In genomic region chr3:135190658-135191057, GRCh38 we compare ENCODE assay signal across 38 cellular contexts.
"Had no signal": no experiment of that assay in that cellular context is flagged by ENCODE, and none has a peak within 500 bp of the region (broad histone marks: within the 10 kb centered on the region; RNA-seq: fewer than 3 reads in every experiment).

No MANE protein-coding gene starts in this region.

- H3K9me3 ChIP-seq: ascending aorta had no signal

- DNase-seq: activated B cell treated with CpG ODN at 0.5 μM for 24 hours; activated CD4-positive, alpha-beta memory T cell treated with anti-CD3 and anti-CD28 coated beads for 36 hours; activated CD4-positive, alpha-beta T cell treated with anti-CD3 and anti-CD28 coated beads for 4 hours; activated CD4-positive, alpha-beta T cell treated with anti-CD3 and anti-CD28 coated beads, Interleukin-2, amount 10 ng/mL, durations not matched to agents 24 days and 14 days; activated CD4-positive, alpha-beta T cell treated with anti-CD3 and anti-CD28 coated beads, Interleukin-2, amount 50 U/mL, for 1 hour; activated CD4-positive, alpha-beta T cell treated with anti-CD3 and anti-CD28 coated beads, Interleukin-2, amount 50 U/mL, for 4 hours; activated CD4-positive, CD25-positive, alpha-beta regulatory T cell treated with anti-CD3 and anti-CD28 coated beads, Interleukin-2, amount 50 U/mL, for 72 hours; activated CD8-positive, alpha-beta memory T cell treated with anti-CD3 and anti-CD28 coated beads, Interleukin-2, amount 50 U/mL, for 4 hours; activated CD8-positive, alpha-beta T cell treated with anti-CD3 and anti-CD28 coated beads for 36 hours; activated gamma-delta T cell; activated naive CD4-positive, alpha-beta T cell treated with anti-CD3 and anti-CD28 coated beads, Interleukin-2, amount 10 ng/mL, durations not matched to agents 7 days and 5 days; activated naive CD4-positive, alpha-beta T cell treated with Interleukin-2 at 50 U/mL for 16 hours; activated naive CD8-positive, alpha-beta T cell treated with anti-CD3 and anti-CD28 coated beads, Interleukin-2, amount 10 ng/mL, durations not matched to agents 7 days and 5 days; activated naive CD8-positive, alpha-beta T cell treated with anti-CD3 and anti-CD28 coated beads, Interleukin-2, amount 50 U/mL, for 24 hours; activated T-cell treated with anti-CD3 and anti-CD28 coated beads for 4 hours; activated T-cell treated with anti-CD3 and anti-CD28 coated beads, Interleukin-2, amount 50 U/mL, for 1 hour; activated T-cell treated with anti-CD3 and anti-CD28 coated beads, Interleukin-2, amount 50 U/mL, for 4 hours; activated T-cell treated with anti-CD3 and anti-CD28 coated beads, Interleukin-2, amount 50 U/mL, for 72 hours; amygdala; anterior cingulate cortex; caudate nucleus; cerebellar nuclear complex; T-helper 1 cell; T-helper 2 cell; T-helper 9 cell; WERI-Rb-1 had no signal

- H3K27ac Mint-ChIP-seq: activated B cell treated with CpG ODN at 0.5 μM for 24 hours; activated CD4-positive, alpha-beta memory T cell treated with anti-CD3 and anti-CD28 coated beads for 36 hours; activated CD4-positive, alpha-beta T cell treated with anti-CD3 and anti-CD28 coated beads, Interleukin-2, amount 10 ng/mL, durations not matched to agents 24 days and 14 days; activated CD8-positive, alpha-beta T cell treated with anti-CD3 and anti-CD28 coated beads for 36 hours; activated naive CD4-positive, alpha-beta T cell treated with anti-CD3 and anti-CD28 coated beads, Interleukin-2, amount 10 ng/mL, durations not matched to agents 7 days and 5 days; activated naive CD4-positive, alpha-beta T cell treated with anti-CD3 and anti-CD28 coated beads, Interleukin-2, amount 50 U/mL, for 24 hours; activated naive CD8-positive, alpha-beta T cell; activated naive CD8-positive, alpha-beta T cell treated with anti-CD3 and anti-CD28 coated beads, Interleukin-2, amount 10 ng/mL, durations not matched to agents 7 days and 5 days; activated naive CD8-positive, alpha-beta T cell treated with anti-CD3 and anti-CD28 coated beads, Interleukin-2, amount 50 U/mL, for 24 hours; activated T-cell treated with anti-CD3 and anti-CD28 coated beads, Interleukin-2, amount 50 U/mL, for 72 hours; activated T-helper 1 cell treated with anti-CD3 and anti-CD28 coated beads, Interleukin-12 subunit alpha, Interleukin-12 subunit beta, Interleukin-2, Interleukin-4 antibody, amounts not matched to agents 30 ng/mL and 10 ng/mL and 1 ng/mL, durations not matched to agents 14 hours and 24 hours and 36 hours; activated T-helper 17 cell treated with anti-CD3 and anti-CD28 coated beads, Interleukin-2, amount 50 U/mL, for 72 hours; brain; T-helper 1 cell treated with Interleukin-12 subunit alpha and Interleukin-12 subunit beta and Interleukin-4 antibody, amounts not matched to agents 30 μg/mL and 1 μg/mL, for 36 hours; T-helper 2 cell treated with Interferon-gamma antibody and Interleukin-4, amounts not matched to agents 5 μg/mL and 100 μg/mL, for 36 hours had no signal

- H3K9me3 Mint-ChIP-seq: activated B cell treated with CpG ODN at 0.5 μM for 24 hours; activated CD4-positive, alpha-beta T cell treated with anti-CD3 and anti-CD28 coated beads, Interleukin-2, amount 10 ng/mL, durations not matched to agents 24 days and 14 days; activated CD8-positive, alpha-beta T cell treated with anti-CD3 and anti-CD28 coated beads for 36 hours; activated T-cell treated with anti-CD3 and anti-CD28 coated beads, Interleukin-2, amount 50 U/mL, for 4 hours; activated T-cell treated with anti-CD3 and anti-CD28 coated beads, Interleukin-2, amount 50 U/mL, for 72 hours; activated T-helper 17 cell treated with anti-CD3 and anti-CD28 coated beads, Interleukin-2, amount 50 U/mL, for 72 hours; T-helper 1 cell treated with Interleukin-12 subunit alpha and Interleukin-12 subunit beta and Interleukin-4 antibody, amounts not matched to agents 30 μg/mL and 1 μg/mL, for 36 hours; T-helper 2 cell treated with Interferon-gamma antibody and Interleukin-4, amounts not matched to agents 5 μg/mL and 100 μg/mL, for 36 hours had no signal

- H3K27me3 ChIP-seq: ascending aorta had no signal

- FAIRE-seq: bronchial epithelial cell, TTC549 had no signal

- H3K27ac ChIP-seq: ascending aorta, cardiac muscle cell, WERI-Rb-1 had no signal

- H3K4me3 ChIP-seq: ascending aorta, cardiac muscle cell had no signal

- H3K27me3 Mint-ChIP-seq: activated B cell treated with CpG ODN at 0.5 μM for 24 hours; activated CD4-positive, alpha-beta memory T cell treated with anti-CD3 and anti-CD28 coated beads for 36 hours; activated CD4-positive, alpha-beta T cell treated with anti-CD3 and anti-CD28 coated beads, Interleukin-2, amount 10 ng/mL, durations not matched to agents 24 days and 14 days; activated naive CD4-positive, alpha-beta T cell treated with anti-CD3 and anti-CD28 coated beads, Interleukin-2, amount 10 ng/mL, durations not matched to agents 7 days and 5 days; activated naive CD4-positive, alpha-beta T cell treated with anti-CD3 and anti-CD28 coated beads, Interleukin-2, amount 50 U/mL, for 24 hours; activated naive CD8-positive, alpha-beta T cell; activated naive CD8-positive, alpha-beta T cell treated with anti-CD3 and anti-CD28 coated beads, Interleukin-2, amount 10 ng/mL, durations not matched to agents 7 days and 5 days; activated naive CD8-positive, alpha-beta T cell treated with anti-CD3 and anti-CD28 coated beads, Interleukin-2, amount 50 U/mL, for 24 hours; activated T-helper 17 cell treated with anti-CD3 and anti-CD28 coated beads, Interleukin-2, amount 50 U/mL, for 72 hours; central memory CD8-positive, alpha-beta T cell had no signal

- H3K4me3 Mint-ChIP-seq: activated B cell treated with CpG ODN at 0.5 μM for 24 hours; activated CD4-positive, alpha-beta memory T cell treated with anti-CD3 and anti-CD28 coated beads for 36 hours; activated CD4-positive, alpha-beta T cell treated with anti-CD3 and anti-CD28 coated beads, Interleukin-2, amount 10 ng/mL, durations not matched to agents 24 days and 14 days; activated CD8-positive, alpha-beta T cell treated with anti-CD3 and anti-CD28 coated beads for 36 hours; activated naive CD4-positive, alpha-beta T cell treated with anti-CD3 and anti-CD28 coated beads, Interleukin-2, amount 10 ng/mL, durations not matched to agents 7 days and 5 days; activated naive CD4-positive, alpha-beta T cell treated with anti-CD3 and anti-CD28 coated beads, Interleukin-2, amount 50 U/mL, for 24 hours; activated naive CD8-positive, alpha-beta T cell; activated naive CD8-positive, alpha-beta T cell treated with anti-CD3 and anti-CD28 coated beads, Interleukin-2, amount 10 ng/mL, durations not matched to agents 7 days and 5 days; activated naive CD8-positive, alpha-beta T cell treated with anti-CD3 and anti-CD28 coated beads, Interleukin-2, amount 50 U/mL, for 24 hours; activated T-cell treated with anti-CD3 and anti-CD28 coated beads, Interleukin-2, amount 50 U/mL, for 4 hours; activated T-cell treated with anti-CD3 and anti-CD28 coated beads, Interleukin-2, amount 50 U/mL, for 72 hours; activated T-helper 1 cell treated with anti-CD3 and anti-CD28 coated beads, Interleukin-12 subunit alpha, Interleukin-12 subunit beta, Interleukin-2, Interleukin-4 antibody, amounts not matched to agents 30 ng/mL and 10 ng/mL and 1 ng/mL, durations not matched to agents 14 hours and 24 hours and 36 hours; activated T-helper 17 cell treated with anti-CD3 and anti-CD28 coated beads, Interleukin-2, amount 50 U/mL, for 72 hours; brain; central memory CD8-positive, alpha-beta T cell; T-helper 1 cell treated with Interleukin-12 subunit alpha and Interleukin-12 subunit beta and Interleukin-4 antibody, amounts not matched to agents 30 μg/mL and 1 μg/mL, for 36 hours; T-helper 2 cell treated with Interferon-gamma antibody and Interleukin-4, amounts not matched to agents 5 μg/mL and 100 μg/mL, for 36 hours had no signal

- H3K4me1 ChIP-seq: ascending aorta had no signal

- ATAC-seq: activated CD8-positive, alpha-beta T cell treated with anti-CD3 and anti-CD28 coated beads for 36 hours; activated naive CD8-positive, alpha-beta T cell treated with anti-CD3 and anti-CD28 coated beads, Interleukin-2, amount 50 U/mL, for 24 hours; activated T-cell treated with anti-CD3 and anti-CD28 coated beads, Interleukin-2, amount 50 U/mL, for 4 hours; activated T-cell treated with anti-CD3 and anti-CD28 coated beads, Interleukin-2, amount 50 U/mL, for 72 hours; activated T-helper 17 cell treated with anti-CD3 and anti-CD28 coated beads, Interleukin-2, amount 50 U/mL, for 72 hours had no signal

- H3K4me1 Mint-ChIP-seq: activated B cell treated with CpG ODN at 0.5 μM for 24 hours; activated CD4-positive, alpha-beta T cell treated with anti-CD3 and anti-CD28 coated beads, Interleukin-2, amount 10 ng/mL, durations not matched to agents 24 days and 14 days; activated naive CD4-positive, alpha-beta T cell treated with anti-CD3 and anti-CD28 coated beads, Interleukin-2, amount 10 ng/mL, durations not matched to agents 7 days and 5 days; activated naive CD4-positive, alpha-beta T cell treated with anti-CD3 and anti-CD28 coated beads, Interleukin-2, amount 50 U/mL, for 24 hours; activated naive CD8-positive, alpha-beta T cell treated with anti-CD3 and anti-CD28 coated beads, Interleukin-2, amount 10 ng/mL, durations not matched to agents 7 days and 5 days; activated naive CD8-positive, alpha-beta T cell treated with anti-CD3 and anti-CD28 coated beads, Interleukin-2, amount 50 U/mL, for 24 hours; activated T-helper 17 cell treated with anti-CD3 and anti-CD28 coated beads, Interleukin-2, amount 50 U/mL, for 72 hours; brain; central memory CD8-positive, alpha-beta T cell had no signal

- H3K36me3 Mint-ChIP-seq: activated CD4-positive, alpha-beta memory T cell treated with anti-CD3 and anti-CD28 coated beads for 36 hours; activated naive CD4-positive, alpha-beta T cell treated with anti-CD3 and anti-CD28 coated beads, Interleukin-2, amount 10 ng/mL, durations not matched to agents 7 days and 5 days; activated naive CD4-positive, alpha-beta T cell treated with anti-CD3 and anti-CD28 coated beads, Interleukin-2, amount 50 U/mL, for 24 hours; activated naive CD8-positive, alpha-beta T cell; activated naive CD8-positive, alpha-beta T cell treated with anti-CD3 and anti-CD28 coated beads, Interleukin-2, amount 10 ng/mL, durations not matched to agents 7 days and 5 days had no signal

- H3K36me3 ChIP-seq: ascending aorta, cardiac muscle cell, WERI-Rb-1 had no signal
